In the genomic region with DNA sequence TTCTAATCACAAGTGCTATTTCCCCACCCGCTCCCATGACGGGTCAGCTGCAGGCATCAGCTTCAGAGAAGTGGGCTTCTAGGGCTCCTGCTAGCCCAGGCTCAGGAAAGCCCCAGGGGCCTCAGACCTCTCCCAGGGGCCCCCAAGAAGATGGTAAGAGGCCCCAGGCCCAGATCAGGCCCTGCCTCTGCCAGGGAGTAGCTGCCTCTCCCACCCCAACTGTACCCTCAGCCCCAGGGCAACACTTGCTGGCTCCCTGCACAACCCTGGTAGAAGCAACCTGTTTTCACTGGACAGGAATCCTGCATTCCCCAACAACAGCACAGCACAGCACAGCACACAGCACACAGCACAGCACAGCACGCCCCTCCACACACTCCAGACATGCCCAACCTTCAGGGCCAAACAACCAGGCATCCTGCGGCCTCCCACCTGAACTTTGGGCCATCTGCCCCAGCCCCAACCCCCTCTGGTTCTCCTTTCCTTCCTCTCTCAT, we compare ENCODE assay signal across 11 cellular contexts. TPM values are rescaled to one million over a fixed set of nuclear protein-coding genes. Genes with fewer than 3 reads are reported as not detected.
A peak's percentile ranks its signal among the peaks of the same experiment; 100 is the strongest.
DNase-seq lines count a peak whose midpoint lies in the region; ATAC-seq and TF ChIP-seq lines count a peak whose summit lies in the region.
"Had no signal": no experiment of that assay in that cellular context is flagged by ENCODE, and none has a peak within 500 bp of the region (broad histone marks: within the 10 kb centered on the region; RNA-seq: fewer than 3 reads in every experiment).

No MANE protein-coding gene starts in this region.

- H3K4me1 ChIP-seq in osteoblast (ENCODE audit: insufficient read depth, low read length) = peaks cover 6% of the 10 kb centered on the region

- no peaks in the 10 kb centered on the region for H3K36me3 ChIP-seq in WERI-Rb-1
- no peaks in the 10 kb centered on the region for H3K36me3 ChIP-seq in osteoblast (ENCODE audit: insufficient read depth, low read length)
- H3K36me3 ChIP-seq: suprapubic skin had no signal

- peaks cover 1% of the 10 kb centered on the region for H3K4me1 Mint-ChIP-seq in T-helper 1 cell treated with Interleukin-12 subunit alpha and Interleukin-12 subunit beta and Interleukin-4 antibody, amounts not matched to agents 30 μg/mL and 1 μg/mL, for 36 hours (ENCODE audit: low read depth)

- H3K79me2 ChIP-seq in osteoblast (ENCODE audit: insufficient read depth, low read length) = no peaks in the 10 kb centered on the region

- peak overlapping the region; percentile 13 for H3K4me2 ChIP-seq in osteoblast (ENCODE audit: insufficient read depth, low read length)

- H4K20me1 ChIP-seq in osteoblast (ENCODE audit: insufficient read depth, low read length) = no peaks in the 10 kb centered on the region

- ATAC-seq in GM21619 (IDR thresholded peaks at IDR 0.05; ENCODE audit: unreplicated experiment) = no peak

- H3K27ac ChIP-seq in WERI-Rb-1 = peak overlapping the region; percentile 23
- H3K27ac ChIP-seq in osteoblast (ENCODE audit: low read depth, low read length) = no peak overlapping the region
- H3K27ac ChIP-seq: suprapubic skin had no signal

- H3K27me3 Mint-ChIP-seq in T-helper 1 cell treated with Interleukin-12 subunit alpha and Interleukin-12 subunit beta and Interleukin-4 antibody, amounts not matched to agents 30 μg/mL and 1 μg/mL, for 36 hours (ENCODE audit: low read depth) = peaks cover 35% of the 10 kb centered on the region

- H3K9me3 ChIP-seq in WERI-Rb-1 (ENCODE audit: severe bottlenecking) (no peaks in the 10 kb centered on the region), osteoblast (ENCODE audit: low read depth, low read length) (no peaks in the 10 kb centered on the region)
- H3K9me3 ChIP-seq: suprapubic skin had no signal

- peak overlapping the region; percentile 55 for H3K27ac Mint-ChIP-seq in T-helper 1 cell treated with Interleukin-12 subunit alpha and Interleukin-12 subunit beta and Interleukin-4 antibody, amounts not matched to agents 30 μg/mL and 1 μg/mL, for 36 hours

- H3K4me3 Mint-ChIP-seq in T-helper 1 cell treated with Interleukin-12 subunit alpha and Interleukin-12 subunit beta and Interleukin-4 antibody, amounts not matched to agents 30 μg/mL and 1 μg/mL, for 36 hours = peak overlapping the region; percentile 58

- no peaks in the 10 kb centered on the region for H3K9me3 Mint-ChIP-seq in T-helper 1 cell treated with Interleukin-12 subunit alpha and Interleukin-12 subunit beta and Interleukin-4 antibody, amounts not matched to agents 30 μg/mL and 1 μg/mL, for 36 hours

- no peak for DNase-seq in T-helper 1 cell
- DNase-seq in WERI-Rb-1 = no peak
- DNase-seq in fibroblast of mammary gland (ENCODE audit: low read depth) = no peak
- DNase-seq in osteoblast (ENCODE audit: insufficient read length, low spot score, missing footprints) = peak; percentile 76
- DNase-seq in mucosa of gallbladder (ENCODE audit: low spot score) = no peak
- no peak for DNase-seq in AML-193 (lab: John Stamatoyannopoulos, UW)
- DNase-seq: NCI-H1436 had no signal

- H2AFZ ChIP-seq in osteoblast (ENCODE audit: low read length) = no peak overlapping the region

- TF ChIP-seq CTCF in WERI-Rb-1 (IDR thresholded peaks at IDR 0.05; ENCODE audit: low read depth, low read length) = no peak
- no peak for TF ChIP-seq CTCF in fibroblast of mammary gland (conservative IDR thresholded peaks at IDR 0.05; ENCODE audit: control insufficient read depth, insufficient read depth, low read depth, low read length)
- TF ChIP-seq CTCF in osteoblast (IDR thresholded peaks at IDR 0.05; ENCODE audit: extremely low read depth, low read depth, low read length) = no peak

- H3K36me3 Mint-ChIP-seq in T-helper 1 cell treated with Interleukin-12 subunit alpha and Interleukin-12 subunit beta and Interleukin-4 antibody, amounts not matched to agents 30 μg/mL and 1 μg/mL, for 36 hours (ENCODE audit: low read depth) = no peaks in the 10 kb centered on the region

- H3K27me3 ChIP-seq in WERI-Rb-1 (ENCODE audit: insufficient read depth, low read depth, severe bottlenecking) (peaks cover 17% of the 10 kb centered on the region), osteoblast (ENCODE audit: insufficient read depth, low read length) (peaks cover 45% of the 10 kb centered on the region)

- H3K4me3 ChIP-seq in WERI-Rb-1 (ENCODE audit: low read depth, low read length) = no peak overlapping the region
- H3K4me3 ChIP-seq in fibroblast of mammary gland (ENCODE audit: control insufficient read depth, low read depth, low read length) = peak overlapping the region; percentile 16
- no peak overlapping the region for H3K4me3 ChIP-seq in osteoblast (ENCODE audit: insufficient read depth, low read length)
- H3K4me3 ChIP-seq: suprapubic skin had no signal

RNA-seq across cellular contexts. Expression of a gene that starts 6.5 kb away (rescaled TPM):
- total RNA-seq in osteoblast = not detected in 2 replicates
- 0.81 TPM for total RNA-seq in mucosa of gallbladder
- total RNA-seq: myocyte, suprapubic skin had no signal

RNA-seq across cellular contexts. Expression of a gene that starts 27.4 kb away (rescaled TPM):
- total RNA-seq in osteoblast (not detected in 2 replicates), mucosa of gallbladder (1.0 TPM)
- total RNA-seq: myocyte had no signal

RNA-seq across cellular contexts. Expression of a gene that starts 55.2 kb away (rescaled TPM):
- total RNA-seq in osteoblast (0.29 and 0.72 TPM in 2 replicates), mucosa of gallbladder (76.4 TPM)

Comparison
In these comparisons a context has a peak if more than half of its experiments do, and no peak if none do; other contexts are left out.
1. RNA of a gene that starts 55.2 kb away (total RNA-seq): 76.4 TPM in mucosa of gallbladder (single experiment); 0.29 to 0.72 TPM in osteoblast; every median in the first group is over 10 times any median in the second.